Comparison of ENCODE assay signal across 11 cellular contexts in the genomic region with DNA sequence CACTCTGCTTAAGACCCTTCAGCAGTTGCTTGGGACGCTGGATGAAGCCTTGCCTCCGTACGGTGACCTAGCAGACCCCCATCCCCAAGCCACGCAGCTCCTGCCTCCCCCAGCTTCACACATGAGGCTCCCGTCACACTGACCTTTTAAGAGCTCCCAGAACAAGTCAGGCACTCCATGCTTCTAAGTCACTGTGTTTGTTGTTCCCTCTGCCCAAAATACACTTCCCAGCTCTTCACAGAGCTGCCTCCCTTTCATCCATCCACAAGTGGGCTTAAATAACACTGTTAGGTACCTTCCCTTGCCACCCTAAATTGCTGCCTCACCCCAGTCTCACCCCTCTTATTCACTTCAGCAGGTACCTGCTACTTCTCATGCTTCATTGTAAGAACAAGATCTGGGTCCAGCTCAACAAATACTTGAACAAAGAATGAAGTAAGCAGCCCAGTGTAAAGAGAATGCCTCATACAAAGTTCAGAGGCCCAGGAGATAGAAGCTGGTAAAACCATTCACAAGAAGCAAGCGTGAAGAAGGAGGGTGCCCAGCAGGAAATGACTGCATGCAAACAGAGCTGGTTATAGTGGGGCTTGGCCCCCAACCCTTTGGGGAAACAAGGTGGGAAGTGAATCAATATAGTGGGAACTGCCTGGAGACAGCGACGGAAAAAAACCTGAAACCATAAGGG. TPM values are rescaled to one million over a fixed set of nuclear protein-coding genes. Genes with fewer than 3 reads are reported as not detected.
DNase-seq lines count a peak whose midpoint lies in the region; ATAC-seq and TF ChIP-seq lines count a peak whose summit lies in the region.
"Had no signal": no experiment of that assay in that cellular context is flagged by ENCODE, and none has a peak within 500 bp of the region (broad histone marks: within the 10 kb centered on the region; RNA-seq: fewer than 3 reads in every experiment).

No MANE protein-coding gene starts in this region.

- H3K27me3 Mint-ChIP-seq in effector memory CD8-positive, alpha-beta T cell = no peaks in the 10 kb centered on the region
- H3K27me3 Mint-ChIP-seq in progenitor cell of endocrine pancreas = no peaks in the 10 kb centered on the region

- peak; percentile 14 to 25 for ATAC-seq in activated CD4-positive, CD25-positive, alpha-beta regulatory T cell treated with anti-CD3 and anti-CD28 coated beads, Interleukin-2, amount 50 U/mL, for 24 hours
- no peak for ATAC-seq in effector memory CD8-positive, alpha-beta T cell (replicated peaks)
- no peak for ATAC-seq in HG03457 (IDR thresholded peaks at IDR 0.05; ENCODE audit: unreplicated experiment)
- ATAC-seq: HCT116 had no signal

- no peaks in the 10 kb centered on the region for H3K27me3 ChIP-seq in H7 (ENCODE audit: control insufficient read depth, insufficient read depth, low read length)

- peaks cover 50 to 75% of the 10 kb centered on the region in 2 donors for H3K4me1 Mint-ChIP-seq in effector memory CD8-positive, alpha-beta T cell (ENCODE audit: low read depth in 2 of 2)
- peaks cover 41% of the 10 kb centered on the region for H3K4me1 Mint-ChIP-seq in progenitor cell of endocrine pancreas (ENCODE audit: low read depth)

- no peak for DNase-seq in activated CD4-positive, CD25-positive, alpha-beta regulatory T cell treated with anti-CD3 and anti-CD28 coated beads, Interleukin-2, amount 50 U/mL, for 72 hours
- peak; percentile 35 for DNase-seq in NCI-H2029 treated with DMSO at 0.1 percent for 48 hours (lab: John Stamatoyannopoulos, UW)
- no peak for DNase-seq in effector memory CD8-positive, alpha-beta T cell
- DNase-seq in progenitor cell of endocrine pancreas (ENCODE audit: low spot score, unreplicated experiment) = no peak
- no peak for DNase-seq in H7
- DNase-seq in GM19238 (ENCODE audit: insufficient read length, low spot score) = no peak
- DNase-seq: AML-193, NCI-H526 treated with DMSO at 0.1 percent for 48 hours had no signal

- H3K9me3 Mint-ChIP-seq in effector memory CD8-positive, alpha-beta T cell = no peaks in the 10 kb centered on the region
- no peaks in the 10 kb centered on the region for H3K9me3 Mint-ChIP-seq in progenitor cell of endocrine pancreas (ENCODE audit: low read depth)

- no peak overlapping the region for H3K4me3 Mint-ChIP-seq in effector memory CD8-positive, alpha-beta T cell
- no peak overlapping the region for H3K4me3 Mint-ChIP-seq in progenitor cell of endocrine pancreas (ENCODE audit: low read depth)

- H3K36me3 ChIP-seq in H7 (replicated peaks; ENCODE audit: control insufficient read depth, insufficient read depth, low read length) = peaks cover 4% of the 10 kb centered on the region

- peaks cover 32% of the 10 kb centered on the region for H3K36me3 Mint-ChIP-seq in effector memory CD8-positive, alpha-beta T cell (ENCODE audit: insufficient read depth)
- H3K36me3 Mint-ChIP-seq in progenitor cell of endocrine pancreas (ENCODE audit: insufficient read depth) = peaks cover 11% of the 10 kb centered on the region

- H3K4me3 ChIP-seq in H7 (ENCODE audit: insufficient read depth, low read depth, low read length) = no peak overlapping the region

- H3K27ac Mint-ChIP-seq in effector memory CD8-positive, alpha-beta T cell = peak overlapping the region; percentile 1 to 80
- H3K27ac Mint-ChIP-seq in progenitor cell of endocrine pancreas = peak overlapping the region; percentile 67

- TF ChIP-seq CTCF in progenitor cell of endocrine pancreas (IDR thresholded peaks at IDR 0.05; ENCODE audit: unreplicated experiment) = no peak

RNA-seq across cellular contexts. Expression of gene ZC3H7A, which starts 5.8 kb away (rescaled TPM):
- total RNA-seq in progenitor cell of endocrine pancreas = 63.9 and 68.7 TPM in 2 replicates
- total RNA-seq in H7 (2014; rRNA removed; shearing (Covaris generic)) = 19.7 and 27.0 TPM in 2 replicates

RNA-seq across cellular contexts. Expression of gene TXNDC11, which starts 48.6 kb away (rescaled TPM):
- 24.9 and 30.8 TPM in 2 replicates for total RNA-seq in progenitor cell of endocrine pancreas
- total RNA-seq in H7 (2014; rRNA removed; shearing (Covaris generic)) = 12.3 and 14.4 TPM in 2 replicates

Comparison
In these comparisons a context has a peak if more than half of its experiments do, and no peak if none do; other contexts are left out.
1. ATAC-seq: peak in activated CD4-positive, CD25-positive, alpha-beta regulatory T cell treated with anti-CD3 and anti-CD28 coated beads, Interleukin-2, amount 50 U/mL, for 24 hours (2 of 2); none in effector memory CD8-positive, alpha-beta T cell (single experiment) and HG03457 (single experiment).